8 cellular contexts compared by ENCODE assay signal in genomic region chr17:40111221-40112128, GRCh38. TPM values are rescaled to one million over a fixed set of nuclear protein-coding genes. Genes with fewer than 3 reads are reported as not detected.
DNase-seq lines count a peak whose midpoint lies in the region; ATAC-seq and TF ChIP-seq lines count a peak whose summit lies in the region.

No MANE protein-coding gene starts in this region.

- H3K9me3 ChIP-seq in HEK293 (ENCODE audit: control insufficient read depth, insufficient read depth, low read depth, low read length) (no peaks in the 10 kb centered on the region), right cardiac atrium (ENCODE audit: control insufficient read depth, low read length) (no peaks in the 10 kb centered on the region)

- in situ Hi-C loops in astrocyte of the spinal cord (cut with HindIII; ENCODE audit: low sequenced_read_pairs), result no loop called here

- H3K36me3 Mint-ChIP-seq in T-helper 1 cell treated with Interleukin-12 subunit alpha and Interleukin-12 subunit beta and Interleukin-4 antibody, amounts not matched to agents 30 μg/mL and 1 μg/mL, for 36 hours (ENCODE audit: low read depth), result no peaks in the 10 kb centered on the region

- H3K36me3 ChIP-seq in HEK293 (ENCODE audit: control insufficient read depth in 2 of 2, insufficient read depth in 1 of 2, low read length in 2 of 2), result no peaks in the 10 kb centered on the region

- intact Hi-C loops in right cardiac atrium (cut with DNase I), result loop anchor here in 3 of 4 donors (5.0 kb wide), 2 partner anchors 44 to 56 kb away; no protein-coding TSS in a partner anchor

- TF ChIP-seq CTCF in HEK293 (tag by site-specific recombination; IDR thresholded peaks at IDR 0.05), result peak; percentile 77
- TF ChIP-seq CTCF in astrocyte of the spinal cord (IDR thresholded peaks at IDR 0.05; ENCODE audit: low read depth, low read length), result peak; percentile 85

- H3K4me3 ChIP-seq in HEK293 (ENCODE audit: low read depth, low read length) (no peak overlapping the region), astrocyte of the spinal cord (ENCODE audit: low read depth, low read length) (no peak overlapping the region), right cardiac atrium (ENCODE audit: low read length) (no peak overlapping the region)

- ATAC-seq in right cardiac atrium (peak; percentile 75 to 78), HG02588 (IDR thresholded peaks at IDR 0.05; ENCODE audit: unreplicated experiment) (no peak)

- H3K27ac ChIP-seq in HEK293 (ENCODE audit: extremely low read depth, low read depth, low read length) (no peak overlapping the region; the same call in 1 of the 2 replicates), right cardiac atrium (ENCODE audit: low read length) (peak overlapping the region; percentile 87)

- no peaks in the 10 kb centered on the region for H3K9me3 Mint-ChIP-seq in T-helper 1 cell treated with Interleukin-12 subunit alpha and Interleukin-12 subunit beta and Interleukin-4 antibody, amounts not matched to agents 30 μg/mL and 1 μg/mL, for 36 hours

- peaks cover 56% of the 10 kb centered on the region for H3K4me1 Mint-ChIP-seq in T-helper 1 cell treated with Interleukin-12 subunit alpha and Interleukin-12 subunit beta and Interleukin-4 antibody, amounts not matched to agents 30 μg/mL and 1 μg/mL, for 36 hours (ENCODE audit: low read depth)

- H3K27ac Mint-ChIP-seq in T-helper 1 cell treated with Interleukin-12 subunit alpha and Interleukin-12 subunit beta and Interleukin-4 antibody, amounts not matched to agents 30 μg/mL and 1 μg/mL, for 36 hours, result peak overlapping the region; percentile 67

- no peaks in the 10 kb centered on the region for H3K27me3 ChIP-seq in right cardiac atrium (ENCODE audit: control insufficient read depth, insufficient read depth)

- peaks cover 15% of the 10 kb centered on the region for H3K27me3 Mint-ChIP-seq in T-helper 1 cell treated with Interleukin-12 subunit alpha and Interleukin-12 subunit beta and Interleukin-4 antibody, amounts not matched to agents 30 μg/mL and 1 μg/mL, for 36 hours (ENCODE audit: low read depth)

- WGBS in right cardiac atrium, result under 1% methylated on average over 12 of the region's 12 CpGs

- H3K4me1 ChIP-seq in HEK293 (ENCODE audit: control insufficient read depth, insufficient read depth, low read length), result peaks cover 33% of the 10 kb centered on the region
- H3K4me1 ChIP-seq in right cardiac atrium (ENCODE audit: control insufficient read depth, insufficient read depth, low read length), result peaks cover 22% of the 10 kb centered on the region

- CTCF ChIA-PET in HEK293 (lab: Yijun Ruan, JAX), result interaction anchor here (0.6 to 7.8 kb wide), 42 partner anchors 9 to 219 kb away, joined by 3 to 182 read pairs (median 6); partner anchors contain the start of genes CASC3, CDC6, CSF3 and MED24

- peak overlapping the region; percentile 47 for H3K4me3 Mint-ChIP-seq in T-helper 1 cell treated with Interleukin-12 subunit alpha and Interleukin-12 subunit beta and Interleukin-4 antibody, amounts not matched to agents 30 μg/mL and 1 μg/mL, for 36 hours

- POLR2A ChIA-PET in HEK293 (lab: Yijun Ruan, JAX), result interaction anchor here (0.5 to 8.2 kb wide), 18 partner anchors 8 to 206 kb away, joined by 3 to 117 read pairs (median 9); partner anchors contain the start of genes CASC3, CSF3, MED24 and MSL1

- peak; percentile 97 for DNase-seq in DMS 273 (lab: John Stamatoyannopoulos, UW; ENCODE audit: unreplicated experiment)
- DNase-seq in NCI-H1930 (lab: John Stamatoyannopoulos, UW), result peak; percentile 65 to 77
- DNase-seq in astrocyte of the spinal cord (ENCODE audit: low read depth, low spot score), result peak; percentile 91
- DNase-seq in right cardiac atrium, result peak; percentile 93 to 96 (median 96)
- peak; percentile 89 for DNase-seq in putamen (ENCODE audit: low spot score)

TF ChIP-seq in HEK293, 187 proteins besides CTCF, POLR2A, EP300 and RAD21 (continues in another document):
- TF ChIP-seq ZNF2 (tag by site-specific recombination; IDR thresholded peaks at IDR 0.05) (no peak), REPIN1 (tag by site-specific recombination; IDR thresholded peaks at IDR 0.05; ENCODE audit: low read depth) (no peak), ZNF658 (tag by site-specific recombination; IDR thresholded peaks at IDR 0.05) (no peak), ZNF211 (tag by site-specific recombination; IDR thresholded peaks at IDR 0.05; ENCODE audit: low read depth) (no peak), ATF2 (tag by site-specific recombination; IDR thresholded peaks at IDR 0.05; ENCODE audit: low read depth) (no peak), ZNF37A (tag by site-specific recombination; IDR thresholded peaks at IDR 0.05) (no peak), ZNF513 (tag by site-specific recombination; IDR thresholded peaks at IDR 0.05) (no peak), ZNF600 (tag by site-specific recombination; IDR thresholded peaks at IDR 0.05) (0 out of 2 replicates have a peak, but pooled peaks have one; percentile 18), ZNF155 (tag by site-specific recombination; IDR thresholded peaks at IDR 0.05) (no peak), ZNF76 (tag by site-specific recombination; IDR thresholded peaks at IDR 0.05; ENCODE audit: borderline replicate concordance, low read depth) (no peak), ZNF366 (tag by site-specific recombination; conservative IDR thresholded peaks at IDR 0.05) (peak; percentile 71), SALL2 (tag by site-specific recombination; IDR thresholded peaks at IDR 0.05; ENCODE audit: borderline replicate concordance) (no peak), ZNF704 (tag by site-specific recombination; IDR thresholded peaks at IDR 0.05) (no peak)

RNA-seq across cellular contexts. Expression of gene MSL1, which starts 10.3 kb away (rescaled TPM):
- 10 to 100 TPM; 53.6 to 57.3 (median 55.2) TPM for total RNA-seq in right cardiac atrium
- 44.8 TPM for polyA plus RNA-seq in right cardiac atrium

RNA-seq across cellular contexts. Expression of gene NR1D1, which starts 11.1 kb away (rescaled TPM):
- total RNA-seq in right cardiac atrium, result 10 to 100 TPM; 10.2 to 25.1 (median 18.8) TPM
- polyA plus RNA-seq in right cardiac atrium, result 12.3 TPM

RNA-seq across cellular contexts. Expression of gene CASC3, which starts 28.9 kb away (rescaled TPM):
- total RNA-seq in right cardiac atrium, result 10 to 100 TPM; 50.2 to 56.7 (median 50.7) TPM
- polyA plus RNA-seq in right cardiac atrium, result 23.4 TPM

RNA-seq across cellular contexts. Expression of gene THRA, which starts 48.7 kb away (rescaled TPM):
- total RNA-seq in right cardiac atrium, result 10 to 100 TPM; 80.6 to 99.5 (median 95.9) TPM
- 73.3 TPM for polyA plus RNA-seq in right cardiac atrium

RNA-seq across cellular contexts. Expression of gene MED24, which starts 57.3 kb away (rescaled TPM):
- total RNA-seq in right cardiac atrium, result 10 to 100 TPM; 54.3 to 60.5 (median 54.7) TPM
- 45.1 TPM for polyA plus RNA-seq in right cardiac atrium
